ENCODE assay signal across 1 cellular context in genomic region chr15:63134245-63134644, GRCh38.
TF ChIP-seq lines count a peak whose summit lies in the region.

No MANE protein-coding gene starts in this region.

TF ChIP-seq in SK-N-SH treated with all-trans-retinoic acid at 6 μM for 48 hours, 23 proteins besides CTCF, POLR2A, EP300 and RAD21 (continued from another document):
- TF ChIP-seq POU6F1 (CRISPR knock-in tag; IDR thresholded peaks at IDR 0.05; ENCODE audit: borderline replicate concordance, low read depth) (no peak), CREB5 (CRISPR knock-in tag; IDR thresholded peaks at IDR 0.05; ENCODE audit: low read depth) (no peak), ARNTL (CRISPR knock-in tag; IDR thresholded peaks at IDR 0.05; ENCODE audit: borderline replicate concordance, low read depth) (no peak), SNAI2 (CRISPR knock-in tag; IDR thresholded peaks at IDR 0.05) (no peak), ZFP3 (CRISPR knock-in tag; IDR thresholded peaks at IDR 0.05) (no peak), OSR1 (CRISPR knock-in tag; IDR thresholded peaks at IDR 0.05) (no peak), ZNF70 (CRISPR knock-in tag; IDR thresholded peaks at IDR 0.05) (no peak)
